9 cellular contexts compared by ENCODE assay signal in genomic region chr18:69402219-69402989, GRCh38.
A peak's percentile ranks its signal among the peaks of the same experiment; 100 is the strongest.
DNase-seq lines count a peak whose midpoint lies in the region; ATAC-seq and TF ChIP-seq lines count a peak whose summit lies in the region.
"Had no signal": no experiment of that assay in that cellular context is flagged by ENCODE, and none has a peak within 500 bp of the region (broad histone marks: within the 10 kb centered on the region; RNA-seq: fewer than 3 reads in every experiment).

No MANE protein-coding gene starts in this region.

- peaks cover 11% of the 10 kb centered on the region for H3K4me1 ChIP-seq in adipocyte (ENCODE audit: control insufficient read depth, insufficient read depth, low read length)

- no peak for TF ChIP-seq CTCF in GM10266 (IDR thresholded peaks at IDR 0.05; ENCODE audit: control insufficient read depth, insufficient read depth, low read depth, missing control alignments)

- peak overlapping the region; percentile 65 for H3K9ac ChIP-seq in adipocyte (ENCODE audit: low read length)

- H3K27me3 ChIP-seq in adipocyte (replicated peaks; ENCODE audit: control insufficient read depth, insufficient read depth, low read length), result peaks cover 8% of the 10 kb centered on the region

- no peaks in the 10 kb centered on the region for H3K9me3 ChIP-seq in adipocyte (ENCODE audit: control insufficient read depth, low read length)
- H3K9me3 ChIP-seq in iPS-18c (ENCODE audit: control insufficient read depth, insufficient read depth, low read length), result peaks cover 2% of the 10 kb centered on the region

- H3K36me3 ChIP-seq in adipocyte (ENCODE audit: control insufficient read depth, insufficient read depth, low read length, severe bottlenecking), result no peaks in the 10 kb centered on the region

- DNase-seq in GM10266 (ENCODE audit: extremely low spot score) (peak; percentile 16), adipocyte (ENCODE audit: low read depth) (peak; percentile 10), skeletal muscle cell (ENCODE audit: low read depth) (no peak), GF-D8 (lab: John Stamatoyannopoulos, UW) (no peak)

- peak overlapping the region; percentile 84 for H3K4me3 ChIP-seq in adipocyte (ENCODE audit: low read length)
- H3K4me3 ChIP-seq in iPS-18c (ENCODE audit: insufficient read depth, low read depth, low read length), result peak overlapping the region; percentile 58; the same call in 1 of the 2 replicates
- H3K4me3 ChIP-seq in skeletal muscle cell (ENCODE audit: low read depth, low read length), result peak overlapping the region; percentile 54
- H3K4me3 ChIP-seq: K562 had no signal

- ATAC-seq in GM19467 (IDR thresholded peaks at IDR 0.05; ENCODE audit: unreplicated experiment), result no peak
- ATAC-seq in GM18517 (IDR thresholded peaks at IDR 0.05; ENCODE audit: unreplicated experiment), result no peak
- no peak for ATAC-seq in HG03095 (IDR thresholded peaks at IDR 0.05; ENCODE audit: unreplicated experiment)
- ATAC-seq: K562 had no signal

Comparison
In these comparisons a context has a peak if more than half of its experiments do, and no peak if none do; other contexts are left out.
1. DNase-seq: peak in GM10266 (single experiment) and adipocyte (single experiment); none in skeletal muscle cell (single experiment) and GF-D8 (single experiment).
2. Peak in every context shown above with its lines, with median percentiles within 50 percentile points of each other: H3K4me3 ChIP-seq.